In the genomic region with DNA sequence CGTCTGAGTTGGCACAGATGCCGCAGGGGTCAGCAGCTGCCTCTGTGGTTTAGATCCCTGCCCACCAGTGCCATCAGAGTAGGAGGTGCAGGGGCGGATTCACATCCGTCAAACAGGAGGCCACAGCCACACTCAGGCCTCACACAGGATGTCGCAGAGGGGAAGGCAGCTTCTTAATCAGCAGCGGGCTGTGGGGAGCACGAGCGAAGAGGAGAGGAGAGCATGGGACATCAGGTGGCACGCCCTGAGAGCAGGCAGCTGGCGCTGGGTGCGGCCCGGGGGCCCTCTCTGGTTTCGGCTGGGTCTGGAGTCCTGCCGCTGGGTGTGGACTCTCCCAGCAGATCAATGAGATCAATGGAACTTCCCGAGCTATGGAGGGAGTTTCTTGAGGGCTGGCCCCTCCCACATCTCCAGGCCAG, we compare ENCODE assay signal across 10 cellular contexts. TPM values are rescaled to one million over a fixed set of nuclear protein-coding genes. Genes with fewer than 3 reads are reported as not detected.
A peak's percentile ranks its signal among the peaks of the same experiment; 100 is the strongest.
DNase-seq lines count a peak whose midpoint lies in the region; ATAC-seq and TF ChIP-seq lines count a peak whose summit lies in the region.
"Had no signal": no experiment of that assay in that cellular context is flagged by ENCODE, and none has a peak within 500 bp of the region (broad histone marks: within the 10 kb centered on the region; RNA-seq: fewer than 3 reads in every experiment).

No MANE protein-coding gene starts in this region.

- POLR2A ChIA-PET in naive thymus-derived CD4-positive, alpha-beta T cell (lab: Charles Lee) = interaction anchor here (0.6 to 1.8 kb wide), 7 partner anchors 8 to 527 kb away, joined by 3 to 5 read pairs (median 3); a partner anchor contains a TSS

- no peaks in the 10 kb centered on the region for H3K4me1 ChIP-seq in right atrium auricular region
- H3K4me1 ChIP-seq in naive thymus-derived CD4-positive, alpha-beta T cell (ENCODE audit: control insufficient read depth in 2 of 2, insufficient read depth in 2 of 2, low read length in 2 of 2) = peaks cover 17 to 24% of the 10 kb centered on the region in 2 donors
- peaks cover 13% of the 10 kb centered on the region for H3K4me1 ChIP-seq in upper lobe of right lung

- H3K27me3 ChIP-seq in right atrium auricular region (no peaks in the 10 kb centered on the region), upper lobe of right lung (no peaks in the 10 kb centered on the region)
- H3K27me3 ChIP-seq in naive thymus-derived CD4-positive, alpha-beta T cell (ENCODE audit: control insufficient read depth in 2 of 2, insufficient read depth in 2 of 2, low read length in 2 of 2) = no peaks in the 10 kb centered on the region

- H3K27ac ChIP-seq in right atrium auricular region = no peak overlapping the region
- peak overlapping the region; percentile 55 for H3K27ac ChIP-seq in naive thymus-derived CD4-positive, alpha-beta T cell (ENCODE audit: low read depth, low read length)
- peak overlapping the region; percentile 51 for H3K27ac ChIP-seq in upper lobe of right lung
- H3K27ac ChIP-seq: A549 had no signal

- H3K9me3 ChIP-seq in right atrium auricular region (no peaks in the 10 kb centered on the region), upper lobe of right lung (no peaks in the 10 kb centered on the region)
- no peaks in the 10 kb centered on the region for H3K9me3 ChIP-seq in naive thymus-derived CD4-positive, alpha-beta T cell (ENCODE audit: control insufficient read depth in 2 of 3, low read length in 3 of 3)
- H3K9me3 ChIP-seq: A549 had no signal

- H3K36me3 Mint-ChIP-seq in naive thymus-derived CD4-positive, alpha-beta T cell = peaks cover 0 to 8% (median 0%) of the 10 kb centered on the region in 5 donors
- no peaks in the 10 kb centered on the region for H3K36me3 Mint-ChIP-seq in osteocyte (ENCODE audit: unreplicated experiment)

- no peaks in the 10 kb centered on the region for H3K9me3 Mint-ChIP-seq in naive thymus-derived CD4-positive, alpha-beta T cell
- H3K9me3 Mint-ChIP-seq in osteocyte (ENCODE audit: unreplicated experiment) = no peaks in the 10 kb centered on the region

- ATAC-seq in Right ventricle myocardium inferior (peak; percentile 28), upper lobe of right lung (peak; percentile 15), GM21381 (IDR thresholded peaks at IDR 0.05; ENCODE audit: unreplicated experiment) (no peak)
- peak; percentile 92 for ATAC-seq in naive thymus-derived CD4-positive, alpha-beta T cell
- ATAC-seq: A549 had no signal

- H3K27me3 Mint-ChIP-seq in naive thymus-derived CD4-positive, alpha-beta T cell = no peaks in the 10 kb centered on the region
- H3K27me3 Mint-ChIP-seq in osteocyte (ENCODE audit: unreplicated experiment) = peaks cover 2% of the 10 kb centered on the region

- intact Hi-C loops in Right ventricle myocardium inferior (cut with DNase I) (no loop called here), upper lobe of right lung (cut with DNase I) (no loop called here)
- intact Hi-C loops in naive thymus-derived CD4-positive, alpha-beta T cell (cut with micrococcal nuclease) = loop anchor here (1.0 kb wide), 2 partner anchors 10 to 17 kb away; a partner anchor contains a TSS

- H3K27ac Mint-ChIP-seq in naive thymus-derived CD4-positive, alpha-beta T cell = peak overlapping the region; percentile 82 to 94 (median 89)
- no peak overlapping the region for H3K27ac Mint-ChIP-seq in osteocyte (ENCODE audit: unreplicated experiment)

- peaks cover 15 to 32% (median 23%) of the 10 kb centered on the region in 7 donors for H3K4me1 Mint-ChIP-seq in naive thymus-derived CD4-positive, alpha-beta T cell
- no peaks in the 10 kb centered on the region for H3K4me1 Mint-ChIP-seq in osteocyte (ENCODE audit: unreplicated experiment)

- H3K36me3 ChIP-seq in right atrium auricular region (no peaks in the 10 kb centered on the region), upper lobe of right lung (peaks cover 6% of the 10 kb centered on the region)
- no peaks in the 10 kb centered on the region for H3K36me3 ChIP-seq in naive thymus-derived CD4-positive, alpha-beta T cell (ENCODE audit: control insufficient read depth in 2 of 3, insufficient read depth in 3 of 3, low read length in 3 of 3)

- TF ChIP-seq CTCF in right atrium auricular region (IDR thresholded peaks at IDR 0.05) (no peak), upper lobe of right lung (IDR thresholded peaks at IDR 0.05) (no peak), osteocyte (IDR thresholded peaks at IDR 0.05) (no peak)

- CTCF ChIA-PET in naive thymus-derived CD4-positive, alpha-beta T cell (lab: Charles Lee) = interaction anchor here (1.0 to 1.1 kb wide), 2 partner anchors 11 to 16 kb away, joined by 3 read pairs; no protein-coding TSS in a partner anchor

- no peak overlapping the region for H3K4me3 ChIP-seq in right atrium auricular region
- H3K4me3 ChIP-seq in naive thymus-derived CD4-positive, alpha-beta T cell (ENCODE audit: low read length) = peak overlapping the region; percentile 30
- no peak overlapping the region for H3K4me3 ChIP-seq in upper lobe of right lung
- H3K4me3 ChIP-seq: A549 had no signal

- DNase-seq in Right ventricle myocardium inferior (ENCODE audit: missing footprints) (peak; percentile 64), right atrium auricular region (ENCODE audit: low spot score) (no peak), upper lobe of right lung (no peak), osteocyte (ENCODE audit: extremely low spot score, unreplicated experiment) (no peak), AML-193 (lab: John Stamatoyannopoulos, UW) (no peak)
- peak; percentile 82 for DNase-seq in activated effector memory CD4-positive, alpha-beta T cell treated with anti-CD3 and anti-CD28 coated beads, Interleukin-2, amount 50 U/mL, for 16 hours
- DNase-seq in naive thymus-derived CD4-positive, alpha-beta T cell = peak in 8 of 9 donors; percentile 23 to 52 (median 46)
- DNase-seq: RPMI8226 had no signal

- H3K4me3 Mint-ChIP-seq in naive thymus-derived CD4-positive, alpha-beta T cell = peak overlapping the region; percentile 58 to 79 (median 71)
- no peak overlapping the region for H3K4me3 Mint-ChIP-seq in osteocyte (ENCODE audit: unreplicated experiment)

RNA-seq across cellular contexts. Expression of a gene that starts 9.6 kb away (rescaled TPM):
- total RNA-seq in Right ventricle myocardium inferior = 4.1 TPM
- total RNA-seq in right atrium auricular region = 1 to 10 TPM; 4.1 to 8.5 TPM
- 10 to 100 TPM; 22.4 to 55.7 (median 33.7) TPM for total RNA-seq in naive thymus-derived CD4-positive, alpha-beta T cell
- 10 to 100 TPM in 1 of 2 donors, 1 to 10 TPM in 1; 9.2 to 12.8 TPM for polyA plus RNA-seq in naive thymus-derived CD4-positive, alpha-beta T cell
- total RNA-seq in upper lobe of right lung = 133 TPM
- 2.4 and 3.3 TPM in 2 replicates for total RNA-seq in osteocyte

RNA-seq across cellular contexts. Expression of a gene that starts 18.8 kb away (rescaled TPM):
- total RNA-seq in Right ventricle myocardium inferior (6.1 TPM), right atrium auricular region (10 to 100 TPM in 1 of 2 donors, 1 to 10 TPM in 1; 9.6 to 13.8 TPM), upper lobe of right lung (21.6 TPM), osteocyte (12.6 and 23.3 TPM in 2 replicates)
- total RNA-seq in naive thymus-derived CD4-positive, alpha-beta T cell = 10 to 100 TPM; 36.2 to 62.9 (median 56.0) TPM
- 10 to 100 TPM; 64.6 to 85.0 TPM for polyA plus RNA-seq in naive thymus-derived CD4-positive, alpha-beta T cell

RNA-seq across cellular contexts. Expression of a gene that starts 19.8 kb away (rescaled TPM):
- 39.1 TPM for total RNA-seq in Right ventricle myocardium inferior
- total RNA-seq in right atrium auricular region = 10 to 100 TPM; 18.3 to 28.7 TPM
- total RNA-seq in naive thymus-derived CD4-positive, alpha-beta T cell = 1 to 10 TPM in 2 of 5 experiments, under 1 TPM in 3; 0.22 to 1.2 (median 0.92) TPM
- polyA plus RNA-seq in naive thymus-derived CD4-positive, alpha-beta T cell = under 1 TPM in 1 of 2 donors, not detected in 1; 0.28 TPM
- 101 TPM for total RNA-seq in upper lobe of right lung
- total RNA-seq in osteocyte = 28.1 and 32.6 TPM in 2 replicates

RNA-seq across cellular contexts. Expression of a gene that starts 52.5 kb away (rescaled TPM):
- 43.7 TPM for total RNA-seq in Right ventricle myocardium inferior
- total RNA-seq in right atrium auricular region = 10 to 100 TPM; 29.3 to 34.3 TPM
- 100 to 1,000 TPM in 4 of 5 experiments, 10 to 100 TPM in 1; 72.2 to 461 (median 304) TPM for total RNA-seq in naive thymus-derived CD4-positive, alpha-beta T cell
- polyA plus RNA-seq in naive thymus-derived CD4-positive, alpha-beta T cell = 1 to 10 TPM; 1.2 to 2.3 TPM
- total RNA-seq in upper lobe of right lung = 193 TPM
- 40.8 and 42.5 TPM in 2 replicates for total RNA-seq in osteocyte

Comparison
In these comparisons a context has a peak if more than half of its experiments do, and no peak if none do; other contexts are left out.
1. DNase-seq: peak in Right ventricle myocardium inferior (single experiment), activated effector memory CD4-positive, alpha-beta T cell treated with anti-CD3 and anti-CD28 coated beads, Interleukin-2, amount 50 U/mL, for 16 hours (single experiment) and naive thymus-derived CD4-positive, alpha-beta T cell (8 of 9); none in right atrium auricular region (single experiment), upper lobe of right lung (single experiment), osteocyte (single experiment) and AML-193 (0 of 2).
2. H3K27ac ChIP-seq: peak in naive thymus-derived CD4-positive, alpha-beta T cell (single experiment) and upper lobe of right lung (single experiment); none in right atrium auricular region (0 of 2).
3. RNA of a gene that starts 19.8 kb away (total RNA-seq): 101 TPM in upper lobe of right lung (single experiment), 39.1 TPM in Right ventricle myocardium inferior (single experiment), 18.3 to 28.7 TPM in right atrium auricular region and 28.1 to 32.6 TPM in osteocyte; 0.22 to 1.2 TPM in naive thymus-derived CD4-positive, alpha-beta T cell; every median in the first group is over 4 times any median in the second.
4. intact Hi-C loops: an anchor here in naive thymus-derived CD4-positive, alpha-beta T cell (1.0 kb wide); none called in Right ventricle myocardium inferior and upper lobe of right lung.